ENCODE assay signal across 8 cellular contexts in genomic region chr22:19120829-19121630, GRCh38. TPM values are rescaled to one million over a fixed set of nuclear protein-coding genes. Genes with fewer than 3 reads are reported as not detected.
DNase-seq lines count a peak whose midpoint lies in the region; ATAC-seq and TF ChIP-seq lines count a peak whose summit lies in the region.

No MANE protein-coding gene starts in this region.

- peak overlapping the region; percentile 87 for H3K4me2 ChIP-seq in neuronal stem cell (ENCODE audit: insufficient read depth, low read length, poor library complexity, severe bottlenecking)

- no peaks in the 10 kb centered on the region for H3K9me3 ChIP-seq in WERI-Rb-1 (ENCODE audit: severe bottlenecking)
- H3K9me3 ChIP-seq in neuronal stem cell (replicated peaks in 1 of 2; ENCODE audit: control insufficient read depth in 2 of 2, insufficient read depth in 1 of 2, low read depth in 1 of 2, low read length in 2 of 2): no peaks in the 10 kb centered on the region

- H3K27me3 ChIP-seq in WERI-Rb-1 (ENCODE audit: insufficient read depth, low read depth, severe bottlenecking) (no peaks in the 10 kb centered on the region), neuronal stem cell (ENCODE audit: control insufficient read depth in 3 of 3, insufficient read depth in 3 of 3, low read depth in 1 of 3, low read length in 3 of 3) (no peaks in the 10 kb centered on the region)

- H3K4me1 ChIP-seq in neuronal stem cell (ENCODE audit: control insufficient read depth in 2 of 2, insufficient read depth in 1 of 2, low read depth in 1 of 2, low read length in 2 of 2): peaks cover 4 to 14% of the 10 kb centered on the region in 2 donors

- no peak for ATAC-seq in GM21515 (IDR thresholded peaks at IDR 0.05; ENCODE audit: unreplicated experiment)

- no CpG with 5 or more reads among the region's 23 CpGs for WGBS in neuronal stem cell (ENCODE audit: extremely low coverage in 2 of 2, insufficient read length in 2 of 2, insufficient replicate concordance in 1 of 2), 2 donors

- peak overlapping the region; percentile 99 for H3K9ac ChIP-seq in neuronal stem cell (ENCODE audit: low read depth, low read length, poor library complexity)

- H3K79me1 ChIP-seq in neuronal stem cell (ENCODE audit: low read depth, low read length): peaks cover 17% of the 10 kb centered on the region

- peak overlapping the region; percentile 99 for H3K18ac ChIP-seq in neuronal stem cell (ENCODE audit: low read length)

- no peak for TF ChIP-seq CTCF in C4-2B (conservative IDR thresholded peaks at IDR 0.05)
- no peak for TF ChIP-seq CTCF in WERI-Rb-1 (IDR thresholded peaks at IDR 0.05; ENCODE audit: low read depth, low read length)
- no peak for TF ChIP-seq CTCF in fibroblast of mammary gland (conservative IDR thresholded peaks at IDR 0.05; ENCODE audit: control insufficient read depth, insufficient read depth, low read depth, low read length)

- H4K8ac ChIP-seq in neuronal stem cell (ENCODE audit: low read depth, low read length): no peak overlapping the region

- H2BK15ac ChIP-seq in neuronal stem cell (ENCODE audit: low read length): no peak overlapping the region

- H3K36me3 ChIP-seq in WERI-Rb-1 (peaks cover 17% of the 10 kb centered on the region; the same call in 1 of the 2 replicates), neuronal stem cell (replicated peaks in 1 of 2; ENCODE audit: control insufficient read depth in 2 of 2, insufficient read depth in 2 of 2, low read length in 2 of 2) (peaks cover 7 to 35% of the 10 kb centered on the region in 2 donors)

- H3K4me3 ChIP-seq in WERI-Rb-1 (ENCODE audit: low read depth, low read length) (peak overlapping the region; percentile 76), fibroblast of mammary gland (ENCODE audit: control insufficient read depth, low read depth, low read length) (peak overlapping the region; percentile 76), neuronal stem cell (ENCODE audit: low read length in 2 of 2) (peak overlapping the region; percentile 99)

- peak overlapping the region; percentile 64 for H3K14ac ChIP-seq in neuronal stem cell (ENCODE audit: low read length)

- DNase-seq in HEK293T (ENCODE audit: extremely low spot score) (peak; percentile 52), WERI-Rb-1 (no peak), fibroblast of mammary gland (ENCODE audit: low read depth) (peak; percentile 40), neuronal stem cell (ENCODE audit: low spot score) (no peak), NCI-H526 (lab: John Stamatoyannopoulos, UW) (no peak), NCI-H1436 treated with DMSO at 0.1 percent for 48 hours (lab: John Stamatoyannopoulos, UW) (no peak)

- H2BK12ac ChIP-seq in neuronal stem cell (ENCODE audit: low read length): no peak overlapping the region

- H2AK5ac ChIP-seq in neuronal stem cell (ENCODE audit: low read depth, low read length): peak overlapping the region; percentile 34

- CTCF ChIA-PET in HEK293T (lab: Yijun Ruan, JAX): no interaction called here

- H3K27ac ChIP-seq in C4-2B (peak overlapping the region; percentile 89), WERI-Rb-1 (peak overlapping the region; percentile 89), neuronal stem cell (replicated peaks; ENCODE audit: low read length) (no peak overlapping the region)

- H4K91ac ChIP-seq in neuronal stem cell (ENCODE audit: low read depth, low read length, poor library complexity): no peak overlapping the region

- POLR2A ChIA-PET in HEK293T (lab: Yijun Ruan, JAX): interaction anchor here (1.3 to 2.3 kb wide), 4 partner anchors 14 to 23 kb away, joined by 4 to 27 read pairs (median 9); partner anchors contain the start of gene ESS2

- no peak overlapping the region for H2AFZ ChIP-seq in neuronal stem cell (ENCODE audit: low read length)

- H2BK5ac ChIP-seq in neuronal stem cell (ENCODE audit: low read length): peak overlapping the region; percentile 95

- H3K4ac ChIP-seq in neuronal stem cell (ENCODE audit: low read length): no peak overlapping the region

- H2BK120ac ChIP-seq in neuronal stem cell (ENCODE audit: low read depth, low read length): no peak overlapping the region

- peak overlapping the region; percentile 95 for H3K23ac ChIP-seq in neuronal stem cell (ENCODE audit: low read depth, low read length, poor library complexity)

TF ChIP-seq in HEK293T, 16 proteins besides CTCF, POLR2A, EP300 and RAD21:
- TF ChIP-seq BHLHE40 (IDR thresholded peaks at IDR 0.05; ENCODE audit: borderline replicate concordance) (no peak), HDGF (IDR thresholded peaks at IDR 0.05; ENCODE audit: borderline replicate concordance) (no peak), FOXK2 (IDR thresholded peaks at IDR 0.05) (no peak), FOXM1 (IDR thresholded peaks at IDR 0.05; ENCODE audit: borderline replicate concordance) (no peak), CTBP1 (IDR thresholded peaks at IDR 0.05; ENCODE audit: borderline replicate concordance) (no peak), L3MBTL2 (conservative IDR thresholded peaks at IDR 0.05) (no peak), ELF4 (IDR thresholded peaks at IDR 0.05) (no peak), PKNOX1 (IDR thresholded peaks at IDR 0.05) (no peak), ARNT (IDR thresholded peaks at IDR 0.05) (no peak), NFRKB (IDR thresholded peaks at IDR 0.05) (no peak), TARDBP (IDR thresholded peaks at IDR 0.05) (no peak)
TF ChIP-seq in HEK293T: peak in this region for 0.

RNA-seq across cellular contexts. Expression of gene DGCR2, which starts 1.2 kb away (rescaled TPM):
- 31.2 TPM for polyA plus RNA-seq in neuronal stem cell (2013, experiment 1 of 2)
- 31.1 TPM for polyA plus RNA-seq in neuronal stem cell (2013, experiment 2 of 2)

RNA-seq across cellular contexts. Expression of gene TSSK2, which starts 10.1 kb away (rescaled TPM):
- not detected for polyA plus RNA-seq in neuronal stem cell (2013, experiment 1 of 2)
- not detected for polyA plus RNA-seq in neuronal stem cell (2013, experiment 2 of 2)

RNA-seq across cellular contexts. Expression of gene ESS2, which starts 23.4 kb away (rescaled TPM):
- 9.2 TPM for polyA plus RNA-seq in neuronal stem cell (2013, experiment 1 of 2)
- 9.2 TPM for polyA plus RNA-seq in neuronal stem cell (2013, experiment 2 of 2)

RNA-seq across cellular contexts. Expression of gene GSC2, which starts 29.1 kb away (rescaled TPM):
- not detected for polyA plus RNA-seq in neuronal stem cell (2013, experiment 1 of 2)
- not detected for polyA plus RNA-seq in neuronal stem cell (2013, experiment 2 of 2)

RNA-seq across cellular contexts. Expression of gene SLC25A1, which starts 57.5 kb away (rescaled TPM):
- 75.2 TPM for polyA plus RNA-seq in neuronal stem cell (2013, experiment 1 of 2)
- 71.9 TPM for polyA plus RNA-seq in neuronal stem cell (2013, experiment 2 of 2)

Comparison
In these comparisons a context has a peak if more than half of its experiments do, and no peak if none do; other contexts are left out.
1. DNase-seq: peak in HEK293T (single experiment) and fibroblast of mammary gland (single experiment); none in WERI-Rb-1 (single experiment), neuronal stem cell (single experiment), NCI-H526 (0 of 2) and NCI-H1436 treated with DMSO at 0.1 percent for 48 hours (single experiment).
2. Peak in every context shown above with its lines, with median percentiles within 50 percentile points of each other: H3K4me3 ChIP-seq.